Comparison of ENCODE assay signal across 15 cellular contexts in genomic region chr17:15377200-15377599, GRCh38. TPM values are rescaled to one million over a fixed set of nuclear protein-coding genes. Genes with fewer than 3 reads are reported as not detected.
DNase-seq lines count a peak whose midpoint lies in the region; ATAC-seq and TF ChIP-seq lines count a peak whose summit lies in the region.
"Had no signal": no experiment of that assay in that cellular context is flagged by ENCODE, and none has a peak within 500 bp of the region (broad histone marks: within the 10 kb centered on the region; RNA-seq: fewer than 3 reads in every experiment).

No MANE protein-coding gene starts in this region.

- H3K4me1 ChIP-seq in SJSA1 (replicated peaks) (peaks cover 27% of the 10 kb centered on the region), fibroblast of lung (ENCODE audit: control insufficient read depth, extremely low read depth, insufficient read depth, low read length) (peaks cover 5% of the 10 kb centered on the region)

- H3K9ac ChIP-seq in fibroblast of lung (ENCODE audit: insufficient read depth, low read length): no peak overlapping the region

- CTCF ChIA-PET in Calu3 (lab: Charles Lee): interaction anchor here (0.9 to 1.4 kb wide), 3 partner anchors 9 to 115 kb away, joined by 3 read pairs; no protein-coding TSS in a partner anchor

- H3K36me3 ChIP-seq in SJSA1 (no peaks in the 10 kb centered on the region), fibroblast of lung (ENCODE audit: control insufficient read depth, insufficient read depth, low read length) (no peaks in the 10 kb centered on the region)
- H3K36me3 ChIP-seq: tibial artery had no signal

- no peaks in the 10 kb centered on the region for H3K27me3 Mint-ChIP-seq in Calu3 (ENCODE audit: unreplicated experiment)
- H3K27me3 Mint-ChIP-seq in progenitor cell of endocrine pancreas: no peaks in the 10 kb centered on the region

- no peaks in the 10 kb centered on the region for H3K36me3 Mint-ChIP-seq in Calu3 (ENCODE audit: insufficient read depth, unreplicated experiment)
- H3K36me3 Mint-ChIP-seq in progenitor cell of endocrine pancreas (ENCODE audit: insufficient read depth): peaks cover 4% of the 10 kb centered on the region
- H3K36me3 Mint-ChIP-seq: CD4-positive, alpha-beta memory T cell had no signal

- H3K27ac Mint-ChIP-seq in Calu3 (ENCODE audit: unreplicated experiment) (no peak overlapping the region), progenitor cell of endocrine pancreas (peak overlapping the region; percentile 85)
- H3K27ac Mint-ChIP-seq: CD4-positive, alpha-beta memory T cell; effector memory CD8-positive, alpha-beta T cell had no signal

- H3K27ac ChIP-seq in SJSA1: peak overlapping the region; percentile 87
- no peak overlapping the region for H3K27ac ChIP-seq in fibroblast of lung (ENCODE audit: insufficient read depth, low read length)
- H3K27ac ChIP-seq: tibial artery had no signal

- peak overlapping the region; percentile 15 for H3K4me3 ChIP-seq in SJSA1
- H3K4me3 ChIP-seq in fibroblast of lung (replicated peaks in 1 of 4; ENCODE audit: control extremely low read depth in 1 of 4, insufficient read depth in 1 of 4, low read depth in 3 of 4, low read length in 4 of 4): no peak overlapping the region
- H3K4me3 ChIP-seq: K562, tibial artery had no signal

- H3K9me3 ChIP-seq in SJSA1 (replicated peaks) (no peaks in the 10 kb centered on the region), fibroblast of lung (ENCODE audit: control insufficient read depth, insufficient read depth, low read depth, low read length) (no peaks in the 10 kb centered on the region)
- H3K9me3 ChIP-seq: tibial artery had no signal

- DNase-seq in Calu3 (peak; percentile 2), SJSA1 (ENCODE audit: low read depth in 1 of 2, low spot score in 2 of 2) (peak; percentile 64 to 79), fibroblast of lung (ENCODE audit: low read depth in 2 of 2) (peak; percentile 51 to 86), progenitor cell of endocrine pancreas (ENCODE audit: low spot score, unreplicated experiment) (no peak), putamen (ENCODE audit: low spot score) (no peak), glomerular visceral epithelial cell (ENCODE audit: extremely low spot score) (no peak)
- DNase-seq in effector CD4-positive, alpha-beta T cell: no peak
- DNase-seq: activated gamma-delta T cell treated with Interleukin-2 at 50 U/mL for 16 hours; CD4-positive, alpha-beta memory T cell; effector memory CD8-positive, alpha-beta T cell; NCI-H2171 treated with DMSO at 0.1 percent for 48 hours; tibial artery had no signal

- BruUV-seq in Calu3 (replicated peaks; lab: Mats Ljungman, UMichigan): no TSS peak

- H3K4me1 Mint-ChIP-seq in Calu3 (ENCODE audit: low read depth, unreplicated experiment) (peaks cover 15% of the 10 kb centered on the region), progenitor cell of endocrine pancreas (ENCODE audit: low read depth) (peaks cover 7% of the 10 kb centered on the region)
- H3K4me1 Mint-ChIP-seq: CD4-positive, alpha-beta memory T cell had no signal

- no peak overlapping the region for H2AFZ ChIP-seq in fibroblast of lung (ENCODE audit: low read length)

- no peaks in the 10 kb centered on the region for H3K79me2 ChIP-seq in fibroblast of lung (ENCODE audit: control insufficient read depth, insufficient read depth, low read length)

- ATAC-seq in GM21390 (IDR thresholded peaks at IDR 0.05; ENCODE audit: unreplicated experiment): no peak
- ATAC-seq: effector memory CD8-positive, alpha-beta T cell; K562 had no signal

- intact Hi-C loops in Calu3 (cut with micrococcal nuclease; ENCODE audit: unreplicated experiment): loop anchor here (1.0 kb wide), 1 partner anchor 117 kb away; no protein-coding TSS in a partner anchor

- no peaks in the 10 kb centered on the region for H3K9me3 Mint-ChIP-seq in Calu3 (ENCODE audit: low read depth, unreplicated experiment)
- H3K9me3 Mint-ChIP-seq in progenitor cell of endocrine pancreas (ENCODE audit: low read depth): peaks cover 3% of the 10 kb centered on the region
- H3K9me3 Mint-ChIP-seq: CD4-positive, alpha-beta memory T cell; effector memory CD8-positive, alpha-beta T cell had no signal

- no peaks in the 10 kb centered on the region for H4K20me1 ChIP-seq in fibroblast of lung (ENCODE audit: control insufficient read depth, extremely low read depth, insufficient read depth, low read length)

- TF ChIP-seq CTCF in Calu3 (IDR thresholded peaks at IDR 0.05; ENCODE audit: unreplicated experiment): no peak
- peak in 1 of 2 donors; percentile 13 for TF ChIP-seq CTCF in fibroblast of lung (conservative IDR thresholded peaks at IDR 0.05 in 1 of 2, IDR thresholded peaks at IDR 0.05 in 1 of 2; ENCODE audit: low read depth in 1 of 2, low read length in 2 of 2)
- TF ChIP-seq CTCF in progenitor cell of endocrine pancreas (IDR thresholded peaks at IDR 0.05; ENCODE audit: unreplicated experiment): no peak

- no peak overlapping the region for H3K4me3 Mint-ChIP-seq in Calu3 (ENCODE audit: low read depth, unreplicated experiment)
- no peak overlapping the region for H3K4me3 Mint-ChIP-seq in progenitor cell of endocrine pancreas (ENCODE audit: low read depth)
- H3K4me3 Mint-ChIP-seq: CD4-positive, alpha-beta memory T cell; effector memory CD8-positive, alpha-beta T cell had no signal

- peak overlapping the region; percentile 27 for H3K4me2 ChIP-seq in fibroblast of lung (ENCODE audit: extremely low read depth, insufficient read depth, low read length)

- H3K27me3 ChIP-seq in SJSA1 (replicated peaks): no peaks in the 10 kb centered on the region
- no peaks in the 10 kb centered on the region for H3K27me3 ChIP-seq in fibroblast of lung (ENCODE audit: control insufficient read depth, insufficient read depth, low read length)
- H3K27me3 ChIP-seq: tibial artery had no signal

RNA-seq across cellular contexts. Expression of gene TEKT3, which starts 35.8 kb away (rescaled TPM):
- total RNA-seq in Calu3 (2022): not detected in 2 replicates
- total RNA-seq in SJSA1 (2014; rRNA removed; shearing (Covaris generic)): 1.0 TPM in 1 of 2 replicates, not detected in the other
- total RNA-seq in fibroblast of lung: 0.33 and 0.77 TPM in 2 replicates
- 0.19 and 0.52 TPM in 2 replicates for polyA plus RNA-seq in fibroblast of lung
- 0.59 TPM in 1 of 2 replicates, not detected in the other for polyA plus RNA-seq in fibroblast of lung (2012)
- polyA minus RNA-seq in fibroblast of lung (ENCODE audit: low replicate concordance): not detected in 2 replicates
- total RNA-seq in progenitor cell of endocrine pancreas: 1.6 and 2.8 TPM in 2 replicates
- total RNA-seq: K562, SK-MEL-5 had no signal
- polyA plus RNA-seq: CD4-positive, alpha-beta memory T cell; K562 had no signal

Comparison
In these comparisons a context has a peak if more than half of its experiments do, and no peak if none do; other contexts are left out.
1. DNase-seq: peak in Calu3 (single experiment), SJSA1 (2 of 2) and fibroblast of lung (2 of 2); none in progenitor cell of endocrine pancreas (single experiment), effector CD4-positive, alpha-beta T cell (single experiment), putamen (single experiment) and glomerular visceral epithelial cell (single experiment).